In genomic region chr14:36647417-36647826, GRCh38 we compare ENCODE assay signal across 10 cellular contexts. TPM values are rescaled to one million over a fixed set of nuclear protein-coding genes. Genes with fewer than 3 reads are reported as not detected.
DNase-seq lines count a peak whose midpoint lies in the region; ATAC-seq and TF ChIP-seq lines count a peak whose summit lies in the region.
"Had no signal": no experiment of that assay in that cellular context is flagged by ENCODE, and none has a peak within 500 bp of the region (broad histone marks: within the 10 kb centered on the region; RNA-seq: fewer than 3 reads in every experiment).

No MANE protein-coding gene starts in this region.

- H3K36me3 ChIP-seq in colonic mucosa (no peaks in the 10 kb centered on the region), mesendoderm (ENCODE audit: control insufficient read depth, insufficient read depth, low read length) (no peaks in the 10 kb centered on the region), stomach smooth muscle (ENCODE audit: control insufficient read depth in 2 of 2, insufficient read depth in 2 of 2, low read length in 2 of 2) (no peaks in the 10 kb centered on the region)

- no peak overlapping the region for H3K18ac ChIP-seq in mesendoderm (ENCODE audit: low read length)

- intact Hi-C loops in colonic mucosa (cut with DNase I): loop anchor here (5.0 kb wide), 1 partner anchor 295 kb away; no protein-coding TSS in a partner anchor

- no peak for DNase-seq in LNCaP clone FGC (ENCODE audit: low read depth)
- no peak for DNase-seq in colonic mucosa
- no peak for DNase-seq in mesendoderm
- no peak for DNase-seq in GDM1 (lab: John Stamatoyannopoulos, UW)
- no peak for DNase-seq in SW 1271 (lab: John Stamatoyannopoulos, UW)
- DNase-seq in NK-92 (lab: John Stamatoyannopoulos, UW; ENCODE audit: unreplicated experiment): no peak
- DNase-seq: activated effector memory CD4-positive, alpha-beta T cell treated with Interleukin-2 at 50 U/mL for 16 hours; occipital lobe had no signal

- no peak overlapping the region for H4K5ac ChIP-seq in mesendoderm (ENCODE audit: low read length)

- H4K8ac ChIP-seq in mesendoderm (ENCODE audit: low read depth, low read length): no peak overlapping the region

- H3K27ac ChIP-seq in colonic mucosa (no peak overlapping the region), mesendoderm (ENCODE audit: low read depth, low read length) (no peak overlapping the region), stomach smooth muscle (ENCODE audit: low read length) (no peak overlapping the region)

- no peaks in the 10 kb centered on the region for H3K79me1 ChIP-seq in mesendoderm (ENCODE audit: low read length)

- no peak overlapping the region for H2BK15ac ChIP-seq in mesendoderm (replicated peaks; ENCODE audit: low read depth)

- ATAC-seq in HG02938 (IDR thresholded peaks at IDR 0.05; ENCODE audit: unreplicated experiment): no peak

- WGBS in mesendoderm (ENCODE audit: extremely low coverage, insufficient coverage, low lambda C conversion rate): no CpG with 5 or more reads among the region's 34 CpGs

- peak overlapping the region; percentile 79 for H3K56ac ChIP-seq in mesendoderm (ENCODE audit: low read length)

- H3K4me1 ChIP-seq in colonic mucosa (peaks cover 11% of the 10 kb centered on the region), mesendoderm (ENCODE audit: control insufficient read depth, low read depth, low read length) (no peaks in the 10 kb centered on the region), stomach smooth muscle (ENCODE audit: control insufficient read depth, insufficient read depth, low read length) (peaks cover 14% of the 10 kb centered on the region)

- H3K9ac ChIP-seq in colonic mucosa (ENCODE audit: low read depth in 2 of 2, low read length in 2 of 2) (peak overlapping the region in 1 of 2 donors; percentile 47), mesendoderm (ENCODE audit: low read length) (peak overlapping the region; percentile 62), stomach smooth muscle (ENCODE audit: low read length in 2 of 2) (no peak overlapping the region)

- H3K4ac ChIP-seq in mesendoderm (ENCODE audit: low read depth, low read length): no peak overlapping the region

- H3K27me3 ChIP-seq in colonic mucosa (peaks cover 66% of the 10 kb centered on the region), mesendoderm (ENCODE audit: insufficient read depth, low read length, poor library complexity) (peaks cover 45% of the 10 kb centered on the region), stomach smooth muscle (ENCODE audit: control insufficient read depth in 1 of 2, insufficient read depth in 2 of 2, low read length in 2 of 2) (peaks cover 49 to 65% of the 10 kb centered on the region in 2 donors)

- no peak overlapping the region for H3K23ac ChIP-seq in mesendoderm (ENCODE audit: low read length)

- H3K4me3 ChIP-seq in LNCaP clone FGC (ENCODE audit: low read depth, low read length): peak overlapping the region; percentile 50
- peak overlapping the region; percentile 37 for H3K4me3 ChIP-seq in colonic mucosa
- peak overlapping the region; percentile 33 for H3K4me3 ChIP-seq in mesendoderm (ENCODE audit: low read length)
- peak overlapping the region; percentile 41 to 64 for H3K4me3 ChIP-seq in stomach smooth muscle (ENCODE audit: low read length in 2 of 2)

- no peak overlapping the region for H2BK120ac ChIP-seq in mesendoderm (ENCODE audit: low read depth, low read length)

- no peak overlapping the region for H2BK5ac ChIP-seq in mesendoderm (ENCODE audit: low read length)

- H2AK5ac ChIP-seq in mesendoderm (ENCODE audit: low read length): no peak overlapping the region

- TF ChIP-seq CTCF in LNCaP clone FGC (IDR thresholded peaks at IDR 0.05; ENCODE audit: control insufficient read depth, extremely low read depth, insufficient read depth) (no peak), colonic mucosa (IDR thresholded peaks at IDR 0.05) (no peak)

- no peaks in the 10 kb centered on the region for H3K9me3 ChIP-seq in colonic mucosa
- H3K9me3 ChIP-seq in stomach smooth muscle (ENCODE audit: control insufficient read depth in 2 of 2, low read length in 2 of 2): peaks cover 0 to 2% of the 10 kb centered on the region in 2 donors

- H3K79me2 ChIP-seq in mesendoderm (ENCODE audit: control insufficient read depth, insufficient read depth, low read length): no peaks in the 10 kb centered on the region

- H3K4me2 ChIP-seq in mesendoderm (ENCODE audit: low read length): peak overlapping the region; percentile 97

RNA-seq across cellular contexts. Expression of gene PAX9, which starts 14.2 kb away (rescaled TPM):
- under 1 TPM; 0.25 to 0.77 TPM for total RNA-seq in colonic mucosa
- 0.21 TPM for polyA plus RNA-seq in mesendoderm (2013, experiment 1 of 2)
- polyA plus RNA-seq in mesendoderm (2013, experiment 2 of 2): 0.15 TPM
